8 cellular contexts compared by ENCODE assay signal in genomic region chrX:119942831-119943184, GRCh38. TPM values are rescaled to one million over a fixed set of nuclear protein-coding genes. Genes with fewer than 3 reads are reported as not detected.
DNase-seq lines count a peak whose midpoint lies in the region; ATAC-seq and TF ChIP-seq lines count a peak whose summit lies in the region.

No MANE protein-coding gene starts in this region.

- H3K4me1 ChIP-seq in ACC112 (ENCODE audit: control insufficient read depth, insufficient read depth, low read length, unreplicated experiment) (peaks cover 6% of the 10 kb centered on the region), vagina (peaks cover 11% of the 10 kb centered on the region)

- H3K9me3 Mint-ChIP-seq in IgD-negative memory B cell, result no peaks in the 10 kb centered on the region

- TF ChIP-seq POLR2A in vagina (IDR thresholded peaks at IDR 0.05), result no peak

- H3K36me3 Mint-ChIP-seq in IgD-negative memory B cell, result no peaks in the 10 kb centered on the region

- peak overlapping the region; percentile 82 to 93 (median 86) for H3K4me3 Mint-ChIP-seq in IgD-negative memory B cell

- no peak for TF ChIP-seq CTCF in cardiac fibroblast (IDR thresholded peaks at IDR 0.05; ENCODE audit: low read depth, low read length)
- TF ChIP-seq CTCF in vagina (IDR thresholded peaks at IDR 0.05), result no peak

- H2AFZ ChIP-seq in ACC112 (ENCODE audit: low read length, unreplicated experiment), result peak overlapping the region; percentile 81

- H3K79me2 ChIP-seq in ACC112 (ENCODE audit: control insufficient read depth, insufficient read depth, low read length, unreplicated experiment), result peaks cover 16% of the 10 kb centered on the region

- peaks cover 7 to 14% (median 7%) of the 10 kb centered on the region in 3 donors for H3K4me1 Mint-ChIP-seq in IgD-negative memory B cell

- H3K36me3 ChIP-seq in ACC112 (ENCODE audit: insufficient read depth, low read length), result no peaks in the 10 kb centered on the region
- H3K36me3 ChIP-seq in vagina, result no peaks in the 10 kb centered on the region

- H3K27ac ChIP-seq in ACC112 (ENCODE audit: low read depth, low read length), result peak overlapping the region; percentile 92
- peak overlapping the region; percentile 81 for H3K27ac ChIP-seq in vagina

- peak overlapping the region; percentile 94 for H3K4me3 ChIP-seq in ACC112 (ENCODE audit: low read depth, low read length)
- peak overlapping the region; percentile 72 to 73 for H3K4me3 ChIP-seq in cardiac fibroblast (replicated peaks in 1 of 2; ENCODE audit: low read depth in 2 of 2, low read length in 2 of 2)
- peak overlapping the region; percentile 56 to 68 for H3K4me3 ChIP-seq in vagina

- no peaks in the 10 kb centered on the region for H3K27me3 ChIP-seq in ACC112 (ENCODE audit: insufficient read depth, low read length)
- no peaks in the 10 kb centered on the region for H3K27me3 ChIP-seq in vagina

- H3K27ac Mint-ChIP-seq in IgD-negative memory B cell, result peak overlapping the region; percentile 74 to 95 (median 89)

- ATAC-seq in GM19043 (IDR thresholded peaks at IDR 0.05; ENCODE audit: low read depth, unreplicated experiment), result peak; percentile 9

- peaks cover under 1% of the 10 kb centered on the region for H3K27me3 Mint-ChIP-seq in IgD-negative memory B cell

- no peaks in the 10 kb centered on the region for H3K9me3 ChIP-seq in vagina

- intact Hi-C loops in vagina (cut with DNase I), result no loop called here

- DNase-seq in cardiac fibroblast (ENCODE audit: low read depth in 2 of 2) (no peak), medulla oblongata (ENCODE audit: extremely low spot score) (peak; percentile 6), vagina (ENCODE audit: extremely low spot score in 2 of 2) (no peak), NCI-H2171 (lab: John Stamatoyannopoulos, UW) (no peak)
- DNase-seq in activated CD4-positive, alpha-beta T cell treated with anti-CD3 and anti-CD28 coated beads, Interleukin-2, amount 50 U/mL, for 4 hours, result no peak

RNA-seq across cellular contexts. Expression of gene NKAP, which starts 0.7 kb away (rescaled TPM):
- polyA plus RNA-seq in IgD-negative memory B cell, result 5.4 TPM
- 6.4 TPM for total RNA-seq in vagina

RNA-seq across cellular contexts. Expression of gene AKAP14, which starts 47.1 kb away (rescaled TPM):
- polyA plus RNA-seq in IgD-negative memory B cell, result not detected
- total RNA-seq in vagina, result not detected
